8 cellular contexts compared by ENCODE assay signal in the genomic region with DNA sequence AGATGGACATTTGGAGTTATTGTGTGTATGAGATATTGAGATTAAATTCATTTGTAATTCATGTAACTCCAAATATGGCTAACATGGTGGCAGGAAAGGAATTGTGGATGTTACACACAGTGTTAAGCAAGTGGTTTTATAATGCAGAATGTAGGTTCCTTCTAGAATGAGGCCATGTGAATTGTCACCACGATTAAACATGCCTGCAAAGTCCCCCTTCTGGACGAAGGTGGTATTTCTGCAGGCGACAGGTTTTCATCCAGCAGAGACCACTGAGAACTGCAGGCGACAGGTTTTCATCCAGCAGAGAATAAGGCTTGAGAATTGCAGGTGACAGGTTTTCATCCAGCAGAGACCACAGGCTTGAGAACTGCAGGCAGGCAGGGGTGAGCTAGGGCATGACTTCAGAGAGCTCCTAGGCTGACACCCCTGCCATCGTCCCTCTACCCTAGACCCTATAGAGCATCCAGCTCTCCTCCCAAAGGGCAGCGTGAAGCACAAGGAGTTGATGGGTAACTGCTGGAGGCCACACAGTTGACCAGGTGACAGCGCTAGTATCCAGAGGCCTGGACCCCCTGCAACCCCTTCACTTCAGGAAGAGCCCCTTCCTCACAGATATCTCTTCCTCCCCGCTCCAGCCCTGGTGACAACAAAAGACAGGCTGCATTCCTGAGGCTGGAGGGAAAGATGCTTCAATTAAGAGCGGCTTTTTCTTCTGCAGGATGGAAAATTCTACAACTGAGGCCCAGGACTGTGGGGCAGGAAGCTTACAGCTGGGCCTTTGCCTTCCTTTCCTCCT.
DNase-seq lines count a peak whose midpoint lies in the region; ATAC-seq, FAIRE-seq and TF ChIP-seq lines count a peak whose summit lies in the region.

No MANE protein-coding gene starts in this region.

- peaks cover 0 to 11% (median 0%) of the 10 kb centered on the region in 4 donors for H3K9me3 ChIP-seq in tibial nerve

- FAIRE-seq in GM12892 (lab: Jason Lieb, UNC), result peak; percentile 79

- DNase-seq in AG04449 (ENCODE audit: low read depth, low spot score) (no peak), GM12892 (ENCODE audit: insufficient read length) (no peak), NCI-H2196 treated with DMSO at 0.1 percent for 48 hours (lab: John Stamatoyannopoulos, UW; ENCODE audit: unreplicated experiment) (peak; percentile 12), naive B cell (peak; percentile 34), tibial nerve (ENCODE audit: low spot score in 2 of 2) (peak in 1 of 2 donors; percentile 56), DMS114 treated with DMSO at 0.1 percent for 48 hours (lab: John Stamatoyannopoulos, UW; ENCODE audit: unreplicated experiment) (no peak)
- peak; percentile 15 to 37 for DNase-seq in activated CD4-positive, alpha-beta T cell treated with anti-CD3 and anti-CD28 coated beads, Interleukin-2, amount 50 U/mL, for 24 hours (ENCODE audit: low read depth in 1 of 2, low spot score in 1 of 2)
- peak; percentile 31 for DNase-seq in effector CD8-positive, alpha-beta T cell (lab: John Stamatoyannopoulos, UW)

- peaks cover 0 to 9% of the 10 kb centered on the region in 2 donors for H3K27me3 ChIP-seq in tibial nerve

- H3K4me3 ChIP-seq in AG04449 (ENCODE audit: low read depth, low read length), result no peak overlapping the region
- H3K4me3 ChIP-seq in tibial nerve, result no peak overlapping the region

- H3K4me1 Mint-ChIP-seq in naive B cell, result no peaks in the 10 kb centered on the region

- H3K4me1 ChIP-seq in tibial nerve, result peaks cover 0 to 7% (median 0%) of the 10 kb centered on the region in 4 donors

- peaks cover 8 to 29% (median 16%) of the 10 kb centered on the region in 3 donors for H3K27me3 Mint-ChIP-seq in naive B cell

- no peak overlapping the region for H3K27ac Mint-ChIP-seq in naive B cell

- ATAC-seq in naive B cell (ENCODE audit: low read depth in 2 of 2), result peak; percentile 38 to 52

- no peaks in the 10 kb centered on the region for H3K36me3 Mint-ChIP-seq in naive B cell

- no peak overlapping the region for H3K27ac ChIP-seq in tibial nerve

- POLR2A ChIA-PET in AG04449 (lab: Yijun Ruan, JAX), result interaction anchor here (0.7 kb wide), 1 partner anchor 202 kb away, joined by 3 read pairs; no protein-coding TSS in a partner anchor

- TF ChIP-seq CTCF in AG04449 (IDR thresholded peaks at IDR 0.05; ENCODE audit: insufficient read depth, low read length, missing control alignments), result peak; percentile 56
- TF ChIP-seq CTCF in tibial nerve (IDR thresholded peaks at IDR 0.05), result peak; percentile 42 to 62 (median 53)

- H3K9me3 Mint-ChIP-seq in naive B cell, result peaks cover 0 to 13% (median 6%) of the 10 kb centered on the region in 7 donors

- TF ChIP-seq POLR2A in GM12892 (IDR thresholded peaks at IDR 0.05; ENCODE audit: low read depth, low read length) (no peak), tibial nerve (IDR thresholded peaks at IDR 0.05) (no peak)

- CTCF ChIA-PET in AG04449 (lab: Yijun Ruan, JAX), result interaction anchor here (0.8 to 7.0 kb wide), 11 partner anchors 10 to 816 kb away, joined by 3 to 82 read pairs (median 4); a partner anchor contains a TSS

- H3K36me3 ChIP-seq in tibial nerve, result no peaks in the 10 kb centered on the region

- TF ChIP-seq EP300 in tibial nerve (IDR thresholded peaks at IDR 0.05), result no peak

- 50% methylated on average over 9 of the region's 9 CpGs for WGBS in tibial nerve, 2 donors

- H3K4me3 Mint-ChIP-seq in naive B cell, result no peak overlapping the region

Comparison
In these comparisons a context has a peak if more than half of its experiments do, and no peak if none do; other contexts are left out.
1. DNase-seq: peak in NCI-H2196 treated with DMSO at 0.1 percent for 48 hours (single experiment), activated CD4-positive, alpha-beta T cell treated with anti-CD3 and anti-CD28 coated beads, Interleukin-2, amount 50 U/mL, for 24 hours (2 of 2), effector CD8-positive, alpha-beta T cell (single experiment) and naive B cell (single experiment); none in AG04449 (single experiment), GM12892 (single experiment) and DMS114 treated with DMSO at 0.1 percent for 48 hours (single experiment).